Comparison of ENCODE assay signal across 13 cellular contexts in genomic region chr11:19931141-19931767, GRCh38.
DNase-seq lines count a peak whose midpoint lies in the region; TF ChIP-seq lines count a peak whose summit lies in the region.
"Had no signal": no experiment of that assay in that cellular context is flagged by ENCODE, and none has a peak within 500 bp of the region (broad histone marks: within the 10 kb centered on the region; RNA-seq: fewer than 3 reads in every experiment).

No MANE protein-coding gene starts in this region.

- no CpG with 5 or more reads among the region's 14 CpGs for WGBS in H9 (ENCODE audit: extremely low coverage, insufficient read length, low lambda C conversion rate)
- 44% methylated on average over 14 of the region's 14 CpGs for WGBS in suprapubic skin

- peaks cover 10 to 25% (median 23%) of the 10 kb centered on the region in 3 experiments; a peak in 6 of 7 replicates for H3K36me3 Mint-ChIP-seq in H9 (ENCODE audit: insufficient read depth in 1 of 3, low read depth in 3 of 3)

- no peak overlapping the region for H2BK15ac ChIP-seq in H9 (ENCODE audit: low read depth, low read length)

- no peak overlapping the region for H2BK20ac ChIP-seq in H9 (ENCODE audit: low read depth, low read length, poor library complexity, severe bottlenecking)

- peaks cover 11 to 16% of the 10 kb centered on the region in 2 experiments for H3K4me1 Mint-ChIP-seq in H9

- H3K23ac ChIP-seq in H9 (ENCODE audit: insufficient read length, low read depth, low read length): no peak overlapping the region

- no peak overlapping the region for H3K9ac ChIP-seq in H9 (ENCODE audit: extremely low read depth, insufficient read length, low read length)
- H3K9ac ChIP-seq in iPS-15b (ENCODE audit: low read depth, low read length): peak overlapping the region; percentile 16

- peaks cover 12% of the 10 kb centered on the region for H3K36me3 ChIP-seq in iPS-15b (ENCODE audit: control insufficient read depth, insufficient read depth, low read length)
- peaks cover 17% of the 10 kb centered on the region for H3K36me3 ChIP-seq in suprapubic skin

- no peaks in the 10 kb centered on the region for H3K9me3 Mint-ChIP-seq in H9

- DNase-seq in H9: no peak
- peak in 1 of 49 donors; percentile 16 for DNase-seq in substantia nigra (lab: John Stamatoyannopoulos, UW)
- DNase-seq in H4 (ENCODE audit: low spot score): no peak
- DNase-seq in suprapubic skin (ENCODE audit: low spot score in 2 of 2): no peak
- no peak for DNase-seq in GF-D8 (lab: John Stamatoyannopoulos, UW)
- DNase-seq: activated T-cell treated with anti-CD3 and anti-CD28 coated beads for 4 hours, erythroblast, kidney, upper lobe of right lung had no signal

- no peak overlapping the region; the same call in 1 of the 2 replicates for H3K14ac ChIP-seq in H9 (ENCODE audit: insufficient read depth, low read length)

- no peak overlapping the region for H2AFZ ChIP-seq in H9 (ENCODE audit: low read length)

- H3K79me1 ChIP-seq in H9 (ENCODE audit: insufficient read depth, low read depth, low read length, poor library complexity, severe bottlenecking): no peaks in the 10 kb centered on the region

- no peak overlapping the region for H2BK12ac ChIP-seq in H9 (ENCODE audit: insufficient read length, low read depth, low read length)

- H3K4me1 ChIP-seq in H9 (ENCODE audit: insufficient read depth, low read length) (peaks cover 3% of the 10 kb centered on the region; the same call in 1 of the 2 replicates), iPS-15b (ENCODE audit: control insufficient read depth, insufficient read depth, low read length) (no peaks in the 10 kb centered on the region), suprapubic skin (peaks cover 3% of the 10 kb centered on the region)
- H3K4me1 ChIP-seq: upper lobe of right lung had no signal

- TF ChIP-seq CTCF in H9 (conservative IDR thresholded peaks at IDR 0.05) (no peak), WI38 (IDR thresholded peaks at IDR 0.05; ENCODE audit: low read depth, low read length) (no peak), suprapubic skin (IDR thresholded peaks at IDR 0.05) (no peak)

- no peak overlapping the region for H3K4ac ChIP-seq in H9 (ENCODE audit: low read depth, low read length)

- H3K18ac ChIP-seq in H9 (ENCODE audit: insufficient read length, low read depth, low read length): no peak overlapping the region

- no peaks in the 10 kb centered on the region for H3K27me3 Mint-ChIP-seq in H9 (ENCODE audit: low read depth)
- H3K27me3 Mint-ChIP-seq: progenitor cell of endocrine pancreas had no signal

- no peak overlapping the region for H4K8ac ChIP-seq in H9 (replicated peaks; ENCODE audit: insufficient read length, low read depth, low read length)

- no peak overlapping the region for H2BK5ac ChIP-seq in H9 (ENCODE audit: insufficient read length, low read length)

- no peak overlapping the region for H2BK120ac ChIP-seq in H9 (ENCODE audit: low read depth, low read length, poor library complexity, severe bottlenecking)

- H3K4me3 ChIP-seq in WI38 (ENCODE audit: low read depth, low read length): peak overlapping the region; percentile 33
- no peak overlapping the region for H3K4me3 ChIP-seq in iPS-15b (ENCODE audit: low read depth, low read length)
- no peak overlapping the region for H3K4me3 ChIP-seq in suprapubic skin
- H3K4me3 ChIP-seq: upper lobe of right lung had no signal

- no peak overlapping the region for H3K4me2 ChIP-seq in H9 (ENCODE audit: insufficient read depth, insufficient read length, low read length)

- no peak overlapping the region for H3K56ac ChIP-seq in H9 (ENCODE audit: insufficient read length, low read depth, low read length)

- H3K4me3 Mint-ChIP-seq in H9: no peak overlapping the region

- no peaks in the 10 kb centered on the region for H3K27me3 ChIP-seq in H9 (ENCODE audit: insufficient read depth, low read length)
- no peaks in the 10 kb centered on the region for H3K27me3 ChIP-seq in iPS-15b (ENCODE audit: control insufficient read depth, insufficient read depth, low read length)
- H3K27me3 ChIP-seq in suprapubic skin: no peaks in the 10 kb centered on the region
- H3K27me3 ChIP-seq: upper lobe of right lung had no signal

- H3K23me2 ChIP-seq in H9 (ENCODE audit: insufficient read length, low read depth, low read length, poor library complexity, severe bottlenecking): no peaks in the 10 kb centered on the region

- no peak overlapping the region for H2AK5ac ChIP-seq in H9 (ENCODE audit: insufficient read length, low read length)

- no peak overlapping the region for H3T11ph ChIP-seq in H9 (ENCODE audit: low read length)

- H4K5ac ChIP-seq in H9 (ENCODE audit: insufficient read length, low read depth, low read length): no peak overlapping the region

- no peaks in the 10 kb centered on the region for H3K79me2 ChIP-seq in H9 (ENCODE audit: insufficient read depth, low read length)

- H3K9me3 ChIP-seq in H9 (ENCODE audit: control insufficient read depth, low read depth, low read length) (no peaks in the 10 kb centered on the region), iPS-15b (ENCODE audit: control insufficient read depth, insufficient read depth, low read length) (no peaks in the 10 kb centered on the region), suprapubic skin (no peaks in the 10 kb centered on the region)
- H3K9me3 ChIP-seq: upper lobe of right lung had no signal

- H3K27ac ChIP-seq in H9 (ENCODE audit: insufficient read length, low read depth, low read length) (no peak overlapping the region), substantia nigra (ENCODE audit: low read depth, low read length, poor library complexity, severe bottlenecking) (peak overlapping the region; percentile 14), suprapubic skin (no peak overlapping the region)
- H3K27ac ChIP-seq: HL-60, upper lobe of right lung had no signal

- H3K27ac Mint-ChIP-seq in H9: peak overlapping the region in 2 of 3 experiments; percentile 60 to 70; a peak in 4 of 7 replicates
- H3K27ac Mint-ChIP-seq: progenitor cell of endocrine pancreas had no signal

- H4K20me1 ChIP-seq in H9 (ENCODE audit: control insufficient read depth, insufficient read depth, insufficient read length): no peaks in the 10 kb centered on the region

- H4K91ac ChIP-seq in H9 (ENCODE audit: insufficient read length, low read depth, low read length): no peak overlapping the region

- TF ChIP-seq EP300 in suprapubic skin (IDR thresholded peaks at IDR 0.05): no peak

- no peak for TF ChIP-seq POLR2A in suprapubic skin (IDR thresholded peaks at IDR 0.05)
